In the genomic region with DNA sequence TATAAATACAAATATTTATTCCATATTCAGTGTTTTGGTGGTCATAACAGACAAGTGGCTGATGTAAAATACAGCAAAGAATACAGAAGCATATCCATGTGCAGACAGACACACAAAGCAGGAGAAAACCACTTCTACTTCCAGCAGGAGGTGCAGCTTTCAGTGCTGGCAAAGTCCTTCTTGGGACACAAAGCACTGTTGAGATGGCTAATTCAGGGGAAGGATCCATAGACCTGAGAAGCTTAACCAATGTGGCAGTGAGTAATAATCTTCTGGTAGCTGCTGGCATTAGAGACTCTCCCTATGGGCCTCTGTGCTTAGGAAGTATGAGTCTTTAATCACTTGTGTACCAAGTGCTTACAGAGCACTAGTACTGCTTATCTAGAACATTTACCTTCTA, we compare ENCODE assay signal across 1 cellular context.
TF ChIP-seq lines count a peak whose summit lies in the region.

No MANE protein-coding gene starts in this region.

TF ChIP-seq in SK-N-SH treated with all-trans-retinoic acid at 6 μM for 48 hours, 23 proteins besides CTCF, POLR2A, EP300 and RAD21 (continued from another document):
- TF ChIP-seq, protein P1, sequence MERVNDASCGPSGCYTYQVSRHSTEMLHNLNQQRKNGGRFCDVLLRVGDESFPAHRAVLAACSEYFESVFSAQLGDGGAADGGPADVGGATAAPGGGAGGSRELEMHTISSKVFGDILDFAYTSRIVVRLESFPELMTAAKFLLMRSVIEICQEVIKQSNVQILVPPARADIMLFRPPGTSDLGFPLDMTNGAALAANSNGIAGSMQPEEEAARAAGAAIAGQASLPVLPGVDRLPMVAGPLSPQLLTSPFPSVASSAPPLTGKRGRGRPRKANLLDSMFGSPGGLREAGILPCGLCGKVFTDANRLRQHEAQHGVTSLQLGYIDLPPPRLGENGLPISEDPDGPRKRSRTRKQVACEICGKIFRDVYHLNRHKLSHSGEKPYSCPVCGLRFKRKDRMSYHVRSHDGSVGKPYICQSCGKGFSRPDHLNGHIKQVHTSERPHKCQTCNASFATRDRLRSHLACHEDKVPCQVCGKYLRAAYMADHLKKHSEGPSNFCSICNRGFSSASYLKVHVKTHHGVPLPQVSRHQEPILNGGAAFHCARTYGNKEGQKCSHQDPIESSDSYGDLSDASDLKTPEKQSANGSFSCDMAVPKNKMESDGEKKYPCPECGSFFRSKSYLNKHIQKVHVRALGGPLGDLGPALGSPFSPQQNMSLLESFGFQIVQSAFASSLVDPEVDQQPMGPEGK (CRISPR knock-in tag; IDR thresholded peaks at IDR 0.05; ENCODE audit: borderline replicate concordance) = no peak
